In the genomic region with DNA sequence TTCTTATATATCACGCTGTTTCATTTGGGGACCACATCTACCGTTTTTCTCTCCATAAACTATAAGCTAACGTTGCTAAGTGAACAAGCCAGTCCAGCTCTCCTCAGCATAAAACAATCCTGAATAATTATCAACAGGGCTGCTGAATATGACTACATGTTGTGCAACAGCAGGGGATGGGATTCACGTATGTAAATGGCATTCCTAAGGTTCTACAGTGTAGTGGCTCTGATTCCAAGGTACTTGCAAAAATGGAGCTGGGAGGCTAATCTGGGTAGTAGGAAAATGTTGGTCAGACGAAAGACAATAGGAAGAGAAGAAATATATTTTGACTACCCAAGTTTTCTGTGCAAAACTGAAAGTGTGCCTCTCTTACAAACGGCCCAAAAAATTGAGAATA, we compare ENCODE assay signal across 1 cellular context.
TF ChIP-seq lines count a peak whose summit lies in the region.

No MANE protein-coding gene starts in this region.

TF ChIP-seq in WTC11, 78 proteins besides CTCF, POLR2A, EP300 and RAD21 (continued from another document):
- TF ChIP-seq, protein P1, sequence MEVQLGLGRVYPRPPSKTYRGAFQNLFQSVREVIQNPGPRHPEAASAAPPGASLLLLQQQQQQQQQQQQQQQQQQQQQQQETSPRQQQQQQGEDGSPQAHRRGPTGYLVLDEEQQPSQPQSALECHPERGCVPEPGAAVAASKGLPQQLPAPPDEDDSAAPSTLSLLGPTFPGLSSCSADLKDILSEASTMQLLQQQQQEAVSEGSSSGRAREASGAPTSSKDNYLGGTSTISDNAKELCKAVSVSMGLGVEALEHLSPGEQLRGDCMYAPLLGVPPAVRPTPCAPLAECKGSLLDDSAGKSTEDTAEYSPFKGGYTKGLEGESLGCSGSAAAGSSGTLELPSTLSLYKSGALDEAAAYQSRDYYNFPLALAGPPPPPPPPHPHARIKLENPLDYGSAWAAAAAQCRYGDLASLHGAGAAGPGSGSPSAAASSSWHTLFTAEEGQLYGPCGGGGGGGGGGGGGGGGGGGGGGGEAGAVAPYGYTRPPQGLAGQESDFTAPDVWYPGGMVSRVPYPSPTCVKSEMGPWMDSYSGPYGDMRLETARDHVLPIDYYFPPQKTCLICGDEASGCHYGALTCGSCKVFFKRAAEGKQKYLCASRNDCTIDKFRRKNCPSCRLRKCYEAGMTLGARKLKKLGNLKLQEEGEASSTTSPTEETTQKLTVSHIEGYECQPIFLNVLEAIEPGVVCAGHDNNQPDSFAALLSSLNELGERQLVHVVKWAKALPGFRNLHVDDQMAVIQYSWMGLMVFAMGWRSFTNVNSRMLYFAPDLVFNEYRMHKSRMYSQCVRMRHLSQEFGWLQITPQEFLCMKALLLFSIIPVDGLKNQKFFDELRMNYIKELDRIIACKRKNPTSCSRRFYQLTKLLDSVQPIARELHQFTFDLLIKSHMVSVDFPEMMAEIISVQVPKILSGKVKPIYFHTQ (CRISPR knock-in tag; IDR thresholded peaks at IDR 0.05), result no peak
- TF ChIP-seq FOXK1 (CRISPR knock-in tag; IDR thresholded peaks at IDR 0.05) (no peak), USF1 (CRISPR knock-in tag; IDR thresholded peaks at IDR 0.05) (no peak)
- TF ChIP-seq, protein P2, sequence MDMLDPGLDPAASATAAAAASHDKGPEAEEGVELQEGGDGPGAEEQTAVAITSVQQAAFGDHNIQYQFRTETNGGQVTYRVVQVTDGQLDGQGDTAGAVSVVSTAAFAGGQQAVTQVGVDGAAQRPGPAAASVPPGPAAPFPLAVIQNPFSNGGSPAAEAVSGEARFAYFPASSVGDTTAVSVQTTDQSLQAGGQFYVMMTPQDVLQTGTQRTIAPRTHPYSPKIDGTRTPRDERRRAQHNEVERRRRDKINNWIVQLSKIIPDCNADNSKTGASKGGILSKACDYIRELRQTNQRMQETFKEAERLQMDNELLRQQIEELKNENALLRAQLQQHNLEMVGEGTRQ (CRISPR knock-in tag; IDR thresholded peaks at IDR 0.05), result no peak
TF ChIP-seq in WTC11: peak in this region for 0.
